1 cellular context compared by ENCODE assay signal in genomic region chr5:73496984-73497457, GRCh38.
TF ChIP-seq lines count a peak whose summit lies in the region.

No MANE protein-coding gene starts in this region.

TF ChIP-seq in HepG2, 621 proteins besides CTCF, POLR2A, EP300 and RAD21 (continued from another document):
- TF ChIP-seq TRIM22 (IDR thresholded peaks at IDR 0.05), result 0 out of 2 replicates have a peak, but pooled peaks have one; percentile 63
- 0 out of 2 replicates have a peak, but pooled peaks have one; percentile 28 for TF ChIP-seq MBD4 (IDR thresholded peaks at IDR 0.05; ENCODE audit: borderline replicate concordance, low read length)
- peak; percentile 39; the same call in 1 of the 2 replicates for TF ChIP-seq ELF3 (CRISPR knock-in tag; IDR thresholded peaks at IDR 0.05)
- TF ChIP-seq ZNF841 (CRISPR knock-in tag; IDR thresholded peaks at IDR 0.05; ENCODE audit: borderline replicate concordance), result no peak
- TF ChIP-seq NFIC (IDR thresholded peaks at IDR 0.05; ENCODE audit: low read length), result 0 out of 2 replicates have a peak, but pooled peaks have one; percentile 29
- TF ChIP-seq GABPB1 (CRISPR knock-in tag; IDR thresholded peaks at IDR 0.05), result no peak; the same call in 1 of the 2 replicates
- TF ChIP-seq HMG20A (CRISPR knock-in tag; IDR thresholded peaks at IDR 0.05; ENCODE audit: borderline replicate concordance), result 0 out of 2 replicates have a peak, but pooled peaks have one; percentile 17
- no peak for TF ChIP-seq ZNF224 (CRISPR knock-in tag; IDR thresholded peaks at IDR 0.05)
- 0 out of 2 replicates have a peak, but pooled peaks have one; percentile 29 for TF ChIP-seq POLR2AphosphoS5 (IDR thresholded peaks at IDR 0.05; ENCODE audit: low read depth, low read length)
